In genomic region chr11:121557348-121557747, GRCh38 we compare ENCODE assay signal across 10 cellular contexts.
DNase-seq lines count a peak whose midpoint lies in the region; ATAC-seq and TF ChIP-seq lines count a peak whose summit lies in the region.
"Had no signal": no experiment of that assay in that cellular context is flagged by ENCODE, and none has a peak within 500 bp of the region (broad histone marks: within the 10 kb centered on the region; RNA-seq: fewer than 3 reads in every experiment).

No MANE protein-coding gene starts in this region.

- no peak overlapping the region for H3K4me2 ChIP-seq in MM.1S (ENCODE audit: low read depth, low read length)

- H3K27ac Mint-ChIP-seq in activated CD8-positive, alpha-beta T cell treated with anti-CD3 and anti-CD28 coated beads for 36 hours, result peak overlapping the region; percentile 71
- H3K27ac Mint-ChIP-seq in activated CD8-positive, alpha-beta memory T cell treated with anti-CD3 and anti-CD28 coated beads, Interleukin-2, amount 10 ng/mL, durations not matched to agents 7 days and 5 days, result no peak overlapping the region

- no peaks in the 10 kb centered on the region for H3F3A ChIP-seq in MM.1S (ENCODE audit: insufficient read depth, low read length)

- no peak overlapping the region for H3K27ac ChIP-seq in testis
- no peak overlapping the region for H3K27ac ChIP-seq in MM.1S (ENCODE audit: low read length)
- H3K27ac ChIP-seq: cardiac muscle cell had no signal

- TF ChIP-seq POLR2A in testis (IDR thresholded peaks at IDR 0.05), result no peak

- H3K9me2 ChIP-seq in MM.1S (replicated peaks; ENCODE audit: insufficient read depth, low read length), result no peaks in the 10 kb centered on the region

- no peak for TF ChIP-seq CTCF in activated CD8-positive, alpha-beta T cell treated with anti-CD3 and anti-CD28 coated beads for 36 hours (IDR thresholded peaks at IDR 0.05)
- no peak for TF ChIP-seq CTCF in testis (IDR thresholded peaks at IDR 0.05)
- no peak for TF ChIP-seq CTCF in foreskin fibroblast (IDR thresholded peaks at IDR 0.05; ENCODE audit: low read depth, low read length)
- no peak for TF ChIP-seq CTCF in MM.1S (IDR thresholded peaks at IDR 0.05; ENCODE audit: low read length)

- H3K27me3 ChIP-seq in testis, result no peaks in the 10 kb centered on the region
- no peaks in the 10 kb centered on the region for H3K27me3 ChIP-seq in MM.1S (replicated peaks; ENCODE audit: insufficient read depth, low read length)
- H3K27me3 ChIP-seq: cardiac muscle cell had no signal

- intact Hi-C loops in activated CD8-positive, alpha-beta T cell treated with anti-CD3 and anti-CD28 coated beads for 36 hours (cut with micrococcal nuclease), result no loop called here
- intact Hi-C loops in testis (cut with DNase I; ENCODE audit: low total_unique reads), result no loop called here

- H3K4me1 Mint-ChIP-seq in activated CD8-positive, alpha-beta T cell treated with anti-CD3 and anti-CD28 coated beads for 36 hours (ENCODE audit: low read depth), result peaks cover 46% of the 10 kb centered on the region
- peaks cover 11% of the 10 kb centered on the region for H3K4me1 Mint-ChIP-seq in activated CD8-positive, alpha-beta memory T cell treated with anti-CD3 and anti-CD28 coated beads, Interleukin-2, amount 10 ng/mL, durations not matched to agents 7 days and 5 days

- H3K36me3 ChIP-seq in testis (ENCODE audit: low read depth, missing control alignments), result no peaks in the 10 kb centered on the region
- no peaks in the 10 kb centered on the region for H3K36me3 ChIP-seq in MM.1S (replicated peaks; ENCODE audit: insufficient read depth, low read length)
- H3K36me3 ChIP-seq: cardiac muscle cell had no signal

- POLR2A ChIA-PET in activated CD8-positive, alpha-beta T cell treated with anti-CD3 and anti-CD28 coated beads for 36 hours (lab: Charles Lee), result interaction anchor here (0.8 to 1.0 kb wide), 2 partner anchors 73 to 74 kb away, joined by 3 read pairs; no protein-coding TSS in a partner anchor

- H3K9me3 ChIP-seq in testis, result no peaks in the 10 kb centered on the region
- H3K9me3 ChIP-seq in MM.1S (replicated peaks; ENCODE audit: insufficient read depth, low read length), result no peaks in the 10 kb centered on the region

- H3K79me2 ChIP-seq in MM.1S (ENCODE audit: low read length), result no peaks in the 10 kb centered on the region

- H4K20me1 ChIP-seq in MM.1S (ENCODE audit: insufficient read depth, low read length), result no peaks in the 10 kb centered on the region

- CTCF ChIA-PET in activated CD8-positive, alpha-beta T cell treated with anti-CD3 and anti-CD28 coated beads for 36 hours (lab: Charles Lee), result interaction anchor here (0.8 to 1.5 kb wide), 3 partner anchors 14 to 89 kb away, joined by 3 read pairs; no protein-coding TSS in a partner anchor
- CTCF ChIA-PET in activated CD8-positive, alpha-beta memory T cell treated with anti-CD3 and anti-CD28 coated beads, Interleukin-2, amount 10 ng/mL, durations not matched to agents 7 days and 5 days (lab: Charles Lee), result interaction anchor here (0.8 kb wide), 1 partner anchor 92 kb away, joined by 3 read pairs; no protein-coding TSS in a partner anchor

- DNase-seq in GF-D8 (lab: John Stamatoyannopoulos, UW), result peak; percentile 39
- peak; percentile 49 for DNase-seq in activated CD8-positive, alpha-beta T cell treated with anti-CD3 and anti-CD28 coated beads for 36 hours
- DNase-seq in testis, result no peak
- no peak for DNase-seq in foreskin fibroblast
- no peak for DNase-seq in activated CD8-positive, alpha-beta memory T cell treated with anti-CD3 and anti-CD28 coated beads, Interleukin-2, amount 10 ng/mL, durations not matched to agents 7 days and 5 days
- DNase-seq in MM.1S, result no peak
- DNase-seq: NCI-H1092 treated with DMSO at 0.1 percent for 48 hours had no signal

- no peak overlapping the region for H2AFZ ChIP-seq in MM.1S (ENCODE audit: low read length)

- whole genome bisulfite sequencing in testis, 2 donors, result 88 to 92% methylated on average over 8 of the region's 8 CpGs

- H3K9ac ChIP-seq in MM.1S (ENCODE audit: low read length), result no peak overlapping the region

- H3K4me3 ChIP-seq in testis, result no peak overlapping the region
- no peak overlapping the region for H3K4me3 ChIP-seq in foreskin fibroblast (ENCODE audit: low read depth in 1 of 2, low read length in 2 of 2)
- no peak overlapping the region for H3K4me3 ChIP-seq in MM.1S (ENCODE audit: low read length)
- H3K4me3 ChIP-seq: cardiac muscle cell had no signal

- H3K9me3 Mint-ChIP-seq in activated CD8-positive, alpha-beta T cell treated with anti-CD3 and anti-CD28 coated beads for 36 hours, result no peaks in the 10 kb centered on the region
- H3K9me3 Mint-ChIP-seq in activated CD8-positive, alpha-beta memory T cell treated with anti-CD3 and anti-CD28 coated beads, Interleukin-2, amount 10 ng/mL, durations not matched to agents 7 days and 5 days (ENCODE audit: low read depth), result no peaks in the 10 kb centered on the region

- no peak overlapping the region for H3K4me3 Mint-ChIP-seq in activated CD8-positive, alpha-beta T cell treated with anti-CD3 and anti-CD28 coated beads for 36 hours
- no peak overlapping the region for H3K4me3 Mint-ChIP-seq in activated CD8-positive, alpha-beta memory T cell treated with anti-CD3 and anti-CD28 coated beads, Interleukin-2, amount 10 ng/mL, durations not matched to agents 7 days and 5 days

- no peaks in the 10 kb centered on the region for H3K27me3 Mint-ChIP-seq in activated CD8-positive, alpha-beta T cell treated with anti-CD3 and anti-CD28 coated beads for 36 hours
- H3K27me3 Mint-ChIP-seq in activated CD8-positive, alpha-beta memory T cell treated with anti-CD3 and anti-CD28 coated beads, Interleukin-2, amount 10 ng/mL, durations not matched to agents 7 days and 5 days, result no peaks in the 10 kb centered on the region

- ATAC-seq in GM19395 (IDR thresholded peaks at IDR 0.05; ENCODE audit: unreplicated experiment) (peak; percentile 97), HG03103 (IDR thresholded peaks at IDR 0.05; ENCODE audit: low read depth, unreplicated experiment) (peak; percentile 89)
- peak; percentile 67 for ATAC-seq in activated CD8-positive, alpha-beta T cell treated with anti-CD3 and anti-CD28 coated beads for 36 hours
- no peak for ATAC-seq in activated CD8-positive, alpha-beta memory T cell treated with anti-CD3 and anti-CD28 coated beads, Interleukin-2, amount 10 ng/mL, durations not matched to agents 7 days and 5 days

- no peaks in the 10 kb centered on the region for H3K4me1 ChIP-seq in testis
- no peaks in the 10 kb centered on the region for H3K4me1 ChIP-seq in MM.1S (ENCODE audit: low read length)

- peaks cover 46% of the 10 kb centered on the region for H3K36me3 Mint-ChIP-seq in activated CD8-positive, alpha-beta T cell treated with anti-CD3 and anti-CD28 coated beads for 36 hours (ENCODE audit: low read depth)
- peaks cover 16% of the 10 kb centered on the region for H3K36me3 Mint-ChIP-seq in activated CD8-positive, alpha-beta memory T cell treated with anti-CD3 and anti-CD28 coated beads, Interleukin-2, amount 10 ng/mL, durations not matched to agents 7 days and 5 days

Comparison
In these comparisons a context has a peak if more than half of its experiments do, and no peak if none do; other contexts are left out.
1. DNase-seq: peak in GF-D8 (single experiment) and activated CD8-positive, alpha-beta T cell treated with anti-CD3 and anti-CD28 coated beads for 36 hours (single experiment); none in testis (single experiment), foreskin fibroblast (0 of 2), activated CD8-positive, alpha-beta memory T cell treated with anti-CD3 and anti-CD28 coated beads, Interleukin-2, amount 10 ng/mL, durations not matched to agents 7 days and 5 days (single experiment) and MM.1S (single experiment).